Comparison of ENCODE assay signal across 8 cellular contexts in genomic region chr7:116930156-116930913, GRCh38. TPM values are rescaled to one million over a fixed set of nuclear protein-coding genes. Genes with fewer than 3 reads are reported as not detected.
DNase-seq lines count a peak whose midpoint lies in the region; ATAC-seq and TF ChIP-seq lines count a peak whose summit lies in the region.

No MANE protein-coding gene starts in this region.

- no peaks in the 10 kb centered on the region for H3K9me3 Mint-ChIP-seq in activated naive CD4-positive, alpha-beta T cell treated with anti-CD3 and anti-CD28 coated beads for 36 hours
- H3K9me3 Mint-ChIP-seq in glutamatergic neuron (ENCODE audit: unreplicated experiment), result no peaks in the 10 kb centered on the region

- TF ChIP-seq RAD21 in HCT116 (IDR thresholded peaks at IDR 0.05; ENCODE audit: low read depth), result peak; percentile 89

- no peaks in the 10 kb centered on the region for H3K36me3 ChIP-seq in HCT116 (ENCODE audit: control insufficient read depth in 1 of 2, insufficient read depth in 2 of 2, low read length in 2 of 2)

- no peak overlapping the region for H3K4me3 Mint-ChIP-seq in activated naive CD4-positive, alpha-beta T cell treated with anti-CD3 and anti-CD28 coated beads for 36 hours
- H3K4me3 Mint-ChIP-seq in glutamatergic neuron (ENCODE audit: unreplicated experiment), result no peak overlapping the region

- no peak overlapping the region for H3K9ac ChIP-seq in HCT116 (ENCODE audit: low read length)

- H4K20me1 ChIP-seq in HCT116 (ENCODE audit: insufficient read depth), result no peaks in the 10 kb centered on the region

- H3K27me3 ChIP-seq in HCT116 (ENCODE audit: insufficient read depth, low read length), result no peaks in the 10 kb centered on the region

- no peaks in the 10 kb centered on the region for H3K79me2 ChIP-seq in HCT116 (ENCODE audit: insufficient read depth, low read length)

- no TSS peak for BruUV-seq in HCT116 (replicated peaks; lab: Mats Ljungman, UMichigan)

- intact Hi-C loops in HCT116 (cut with micrococcal nuclease) (loop anchor here (1.0 kb wide), 2 partner anchors 189 to 455 kb away; no protein-coding TSS in a partner anchor), posterior cingulate gyrus (cut with DNase I) (loop anchor here (1.0 to 2.0 kb wide), 2 partner anchors 189 to 196 kb away; no protein-coding TSS in a partner anchor)
- intact Hi-C loops in activated naive CD4-positive, alpha-beta T cell treated with anti-CD3 and anti-CD28 coated beads for 36 hours (cut with micrococcal nuclease), result loop anchor here (1.0 to 5.0 kb wide), 6 partner anchors 55 to 1223 kb away; no protein-coding TSS in a partner anchor

- peaks cover 3% of the 10 kb centered on the region for H3K4me1 Mint-ChIP-seq in activated naive CD4-positive, alpha-beta T cell treated with anti-CD3 and anti-CD28 coated beads for 36 hours (ENCODE audit: low read depth)
- peaks cover 2% of the 10 kb centered on the region for H3K4me1 Mint-ChIP-seq in glutamatergic neuron (ENCODE audit: low read depth, unreplicated experiment)

- H2AFZ ChIP-seq in HCT116 (ENCODE audit: low read depth, low read length, poor library complexity, severe bottlenecking), result peak overlapping the region; percentile 77

- H3K9me3 ChIP-seq in HCT116 (ENCODE audit: control insufficient read depth in 1 of 2, insufficient read depth in 1 of 2, low read depth in 1 of 2, low read length in 2 of 2), result no peaks in the 10 kb centered on the region

- no peak overlapping the region for H3K27ac Mint-ChIP-seq in activated naive CD4-positive, alpha-beta T cell treated with anti-CD3 and anti-CD28 coated beads for 36 hours
- H3K27ac Mint-ChIP-seq in glutamatergic neuron (ENCODE audit: unreplicated experiment), result no peak overlapping the region

- no peak for TF ChIP-seq POLR2A in HCT116 (IDR thresholded peaks at IDR 0.05; ENCODE audit: borderline replicate concordance, extremely low read depth, insufficient read depth, insufficient read length)

- peak; percentile 96 for ATAC-seq in HCT116

- peak; percentile 84 to 93 (median 86) for TF ChIP-seq CTCF in HCT116 (IDR thresholded peaks at IDR 0.05 in 2 of 3, conservative IDR thresholded peaks at IDR 0.05 in 1 of 3; ENCODE audit: borderline replicate concordance in 1 of 3, insufficient read depth in 1 of 3, low read depth in 2 of 3, low read length in 2 of 3)
- TF ChIP-seq CTCF in glutamatergic neuron (IDR thresholded peaks at IDR 0.05; ENCODE audit: partially characterized antibody, unreplicated experiment), result peak; percentile 98

- RAD21 ChIA-PET in HCT116 (lab: Charles Lee; ENCODE audit: low non-redundant PET in 1 of 2, low total read pairs in 2 of 2, uncharacterized antibody in 2 of 2, unreplicated experiment in 2 of 2), result no interaction called here

- POLR2A ChIA-PET in HCT116 (lab: Charles Lee), result no interaction called here

- H3K4me1 ChIP-seq in HCT116 (ENCODE audit: control insufficient read depth in 1 of 2, insufficient read depth in 2 of 2, low read length in 2 of 2), result peaks cover 0 to 6% of the 10 kb centered on the region in 2 experiments; a peak in 2 of 4 replicates

- DNase-seq in GM04503 (ENCODE audit: low read depth) (peak; percentile 23), HCT116 (ENCODE audit: low read depth, low spot score) (peak; percentile 69), MV-4-11 (lab: John Stamatoyannopoulos, UW) (peak; percentile 36), SK-N-DZ (ENCODE audit: low spot score) (peak; percentile 82), glutamatergic neuron (peak; percentile 87), posterior cingulate gyrus (peak; percentile 77 to 97 (median 90)), ureter (ENCODE audit: low spot score) (peak; percentile 83)
- peak; percentile 85 for DNase-seq in activated naive CD4-positive, alpha-beta T cell treated with anti-CD3 and anti-CD28 coated beads for 36 hours

- H3K4me2 ChIP-seq in HCT116 (ENCODE audit: low read length), result peak overlapping the region; percentile 58

- no peak overlapping the region for H3K27ac ChIP-seq in HCT116 (ENCODE audit: low read depth, low read length)

- peak overlapping the region in 1 of 2 experiments; percentile 15; a peak in 1 of 4 replicates for H3K4me3 ChIP-seq in HCT116 (replicated peaks in 1 of 2; ENCODE audit: low read depth in 1 of 2, low read length in 2 of 2)

- CTCF ChIA-PET in HCT116 (lab: Charles Lee), result interaction anchor here (0.6 to 1.7 kb wide), 12 partner anchors 9 to 197 kb away, joined by 3 to 15 read pairs (median 4); partner anchors contain the start of gene ST7
- CTCF ChIA-PET in activated naive CD4-positive, alpha-beta T cell treated with anti-CD3 and anti-CD28 coated beads for 36 hours (lab: Charles Lee), result interaction anchor here (0.6 to 5.3 kb wide), 21 partner anchors 10 to 901 kb away, joined by 3 to 45 read pairs (median 4); no protein-coding TSS in a partner anchor

- H3K9me2 ChIP-seq in HCT116 (ENCODE audit: insufficient read depth), result no peaks in the 10 kb centered on the region

- no peaks in the 10 kb centered on the region for H3K27me3 Mint-ChIP-seq in activated naive CD4-positive, alpha-beta T cell treated with anti-CD3 and anti-CD28 coated beads for 36 hours (ENCODE audit: low read depth)
- no peaks in the 10 kb centered on the region for H3K27me3 Mint-ChIP-seq in glutamatergic neuron (ENCODE audit: unreplicated experiment)

- H3K36me3 Mint-ChIP-seq in activated naive CD4-positive, alpha-beta T cell treated with anti-CD3 and anti-CD28 coated beads for 36 hours (ENCODE audit: low read depth), result no peaks in the 10 kb centered on the region
- H3K36me3 Mint-ChIP-seq in glutamatergic neuron (ENCODE audit: unreplicated experiment), result no peaks in the 10 kb centered on the region

TF ChIP-seq in HCT116, 20 proteins besides CTCF, POLR2A, EP300 and RAD21:
- TF ChIP-seq ZBTB33 (IDR thresholded peaks at IDR 0.05; ENCODE audit: extremely low read depth, insufficient replicate concordance, low read length) (no peak), POLR2AphosphoS5 (IDR thresholded peaks at IDR 0.05; ENCODE audit: low read depth, low read length) (no peak), SRF (IDR thresholded peaks at IDR 0.05; ENCODE audit: low read depth) (no peak), ZFX (IDR thresholded peaks at IDR 0.05) (no peak), JUND (IDR thresholded peaks at IDR 0.05) (no peak), YY1 (IDR thresholded peaks at IDR 0.05; ENCODE audit: extremely low read depth, insufficient replicate concordance, low read depth, low read length) (no peak), EZH2 (IDR thresholded peaks at IDR 0.05) (no peak), REST (IDR thresholded peaks at IDR 0.05; ENCODE audit: low read depth) (no peak), SIN3A (IDR thresholded peaks at IDR 0.05; ENCODE audit: low read depth) (no peak), TCF7L2 (IDR thresholded peaks at IDR 0.05; ENCODE audit: borderline replicate concordance, extremely low read depth, insufficient read depth, insufficient read length) (no peak)
TF ChIP-seq in HCT116: peak in this region for 0.

RNA-seq across cellular contexts. Expression of gene ST7, which starts 23.0 kb away (rescaled TPM):
- 12.6 TPM for total RNA-seq in HCT116 (2021; ENCODE audit: unreplicated experiment)
- 6.2 and 7.9 TPM in 2 replicates for polyA plus RNA-seq in HCT116 (2012)
- 7.6 and 19.4 TPM in 2 replicates for polyA plus RNA-seq in SK-N-DZ (2014; cell fraction: cytosol; rRNA removed)
- polyA plus RNA-seq in SK-N-DZ (2014; cell fraction: nucleus; rRNA removed), result 8.6 and 14.3 TPM in 2 replicates
- total RNA-seq in activated naive CD4-positive, alpha-beta T cell treated with anti-CD3 and anti-CD28 coated beads for 36 hours, result 1 to 10 TPM; 4.1 to 5.2 TPM
- total RNA-seq in glutamatergic neuron (ENCODE audit: unreplicated experiment), result 107 TPM
- total RNA-seq in ureter, result 25.4 TPM

Comparison
In these comparisons a context has a peak if more than half of its experiments do, and no peak if none do; other contexts are left out.
1. DNase-seq: peak in every context shown above with its lines; median percentile 90 in posterior cingulate gyrus; 87 in glutamatergic neuron; 85 in activated naive CD4-positive, alpha-beta T cell treated with anti-CD3 and anti-CD28 coated beads for 36 hours; 83 in ureter; 82 in SK-N-DZ; 69 in HCT116; 36 in MV-4-11; 23 in GM04503.